In genomic region chr6:138526822-138527235, GRCh38 we compare ENCODE assay signal across 14 cellular contexts. TPM values are rescaled to one million over a fixed set of nuclear protein-coding genes. Genes with fewer than 3 reads are reported as not detected.
A peak's percentile ranks its signal among the peaks of the same experiment; 100 is the strongest.
DNase-seq lines count a peak whose midpoint lies in the region; ATAC-seq and TF ChIP-seq lines count a peak whose summit lies in the region.
"Had no signal": no experiment of that assay in that cellular context is flagged by ENCODE, and none has a peak within 500 bp of the region (broad histone marks: within the 10 kb centered on the region; RNA-seq: fewer than 3 reads in every experiment).

No MANE protein-coding gene starts in this region.

- H3K4me3 ChIP-seq in astrocyte of the spinal cord (ENCODE audit: low read depth, low read length): no peak overlapping the region
- peak overlapping the region; percentile 7 for H3K4me3 ChIP-seq in retinal pigment epithelial cell (ENCODE audit: low read length)
- H3K4me3 ChIP-seq in BE2C (ENCODE audit: low read depth, low read length): no peak overlapping the region
- H3K4me3 ChIP-seq in tibial nerve: no peak overlapping the region
- H3K4me3 ChIP-seq: vagina had no signal

- WGBS in tibial nerve, 2 donors: 22 to 47% methylated on average over 11 of the region's 11 CpGs

- TF ChIP-seq EP300 in tibial nerve (IDR thresholded peaks at IDR 0.05): no peak

- H3K9me3 ChIP-seq in BE2C: no peaks in the 10 kb centered on the region
- no peaks in the 10 kb centered on the region for H3K9me3 ChIP-seq in tibial nerve
- H3K9me3 ChIP-seq: vagina had no signal

- TF ChIP-seq CTCF in astrocyte of the spinal cord (IDR thresholded peaks at IDR 0.05; ENCODE audit: low read depth, low read length) (no peak), retinal pigment epithelial cell (conservative IDR thresholded peaks at IDR 0.05; ENCODE audit: low read depth, low read length) (no peak), omental fat pad (IDR thresholded peaks at IDR 0.05) (no peak), BE2C (IDR thresholded peaks at IDR 0.05; ENCODE audit: low read depth, low read length) (no peak), tibial nerve (IDR thresholded peaks at IDR 0.05) (no peak)

- H3K27me3 ChIP-seq in BE2C (no peaks in the 10 kb centered on the region), tibial nerve (no peaks in the 10 kb centered on the region)
- H3K27me3 ChIP-seq: vagina had no signal

- peak; percentile 52 for ATAC-seq in left ventricle myocardium superior
- ATAC-seq in omental fat pad (ENCODE audit: low FRiP score): no peak
- ATAC-seq: natural killer cell, T-cell had no signal

- H3K36me3 ChIP-seq in BE2C: no peaks in the 10 kb centered on the region
- no peaks in the 10 kb centered on the region for H3K36me3 ChIP-seq in tibial nerve
- H3K36me3 ChIP-seq: vagina had no signal

- in situ Hi-C loops in astrocyte of the spinal cord (cut with HindIII; ENCODE audit: low sequenced_read_pairs): no loop called here

- H3K4me1 ChIP-seq in BE2C (no peaks in the 10 kb centered on the region), tibial nerve (peaks cover 0 to 42% (median 2%) of the 10 kb centered on the region in 4 donors)
- H3K4me1 ChIP-seq: vagina had no signal

- TF ChIP-seq POLR2A in tibial nerve (IDR thresholded peaks at IDR 0.05): no peak

- intact Hi-C loops in left ventricle myocardium superior (cut with micrococcal nuclease): no loop called here

- peak; percentile 10 for DNase-seq in NCI-H345 (lab: John Stamatoyannopoulos, UW)
- DNase-seq in NCI-H345 treated with DMSO at 0.1 percent for 48 hours (lab: John Stamatoyannopoulos, UW; ENCODE audit: unreplicated experiment): no peak
- peak; percentile 22 for DNase-seq in astrocyte of the spinal cord (ENCODE audit: low read depth, low spot score)
- no peak for DNase-seq in left ventricle myocardium superior
- DNase-seq in retinal pigment epithelial cell (ENCODE audit: low read depth): no peak
- DNase-seq in omental fat pad (ENCODE audit: low spot score): no peak
- no peak for DNase-seq in BE2C
- no peak for DNase-seq in tibial nerve (ENCODE audit: low spot score in 2 of 2)
- DNase-seq: ACHN; activated CD4-positive, alpha-beta T cell treated with anti-CD3 and anti-CD28 coated beads, Interleukin-2, amount 50 U/mL, for 1 hour; activated gamma-delta T cell treated with Interleukin-2 at 50 U/mL for 16 hours; natural killer cell; T-cell had no signal

- peak overlapping the region in 1 of 4 donors; percentile 25 for H3K27ac ChIP-seq in tibial nerve
- H3K27ac ChIP-seq: vagina had no signal

RNA-seq across cellular contexts. Expression of gene NHSL1, which starts 27.5 kb away (rescaled TPM):
- total RNA-seq in left ventricle myocardium superior: 53.0 TPM
- total RNA-seq in omental fat pad: 10 to 100 TPM; 15.9 to 23.2 (median 18.4) TPM
- polyA plus RNA-seq in BE2C (2012; ENCODE audit: insufficient read depth, insufficient read length, low read depth): 0.06 TPM
- 10 to 100 TPM in 2 of 4 donors, 1 to 10 TPM in 2; 8.6 to 17.3 (median 12.6) TPM for total RNA-seq in tibial nerve

Comparison
In these comparisons a context has a peak if more than half of its experiments do, and no peak if none do; other contexts are left out.
1. DNase-seq: peak in NCI-H345 (single experiment) and astrocyte of the spinal cord (single experiment); none in NCI-H345 treated with DMSO at 0.1 percent for 48 hours (single experiment), left ventricle myocardium superior (single experiment), retinal pigment epithelial cell (single experiment), omental fat pad (single experiment), BE2C (single experiment) and tibial nerve (0 of 2).